ENCODE assay signal across 1 cellular context in genomic region chr19:36113425-36113824, GRCh38.
TF ChIP-seq lines count a peak whose summit lies in the region.

No MANE protein-coding gene starts in this region.

TF ChIP-seq in HCT116, 20 proteins besides CTCF, POLR2A, EP300 and RAD21 (continued from another document):
- TF ChIP-seq REST (IDR thresholded peaks at IDR 0.05; ENCODE audit: low read depth) (no peak), JUND (IDR thresholded peaks at IDR 0.05) (no peak), TCF7L2 (IDR thresholded peaks at IDR 0.05; ENCODE audit: borderline replicate concordance, extremely low read depth, insufficient read depth, insufficient read length) (no peak), EZH2phosphoT487 (IDR thresholded peaks at IDR 0.05; ENCODE audit: borderline replicate concordance) (no peak), ATF3 (IDR thresholded peaks at IDR 0.05) (no peak), ZBTB33 (IDR thresholded peaks at IDR 0.05; ENCODE audit: extremely low read depth, insufficient replicate concordance, low read length) (no peak), CEBPB (IDR thresholded peaks at IDR 0.05; ENCODE audit: low read depth) (no peak), MAX (IDR thresholded peaks at IDR 0.05) (no peak), CBX3 (IDR thresholded peaks at IDR 0.05; ENCODE audit: low read depth) (no peak), EGR1 (IDR thresholded peaks at IDR 0.05; ENCODE audit: low read depth) (no peak), POLR2AphosphoS5 (IDR thresholded peaks at IDR 0.05; ENCODE audit: low read depth, low read length) (no peak)
